Comparison of ENCODE assay signal across 1 cellular context in the genomic region with DNA sequence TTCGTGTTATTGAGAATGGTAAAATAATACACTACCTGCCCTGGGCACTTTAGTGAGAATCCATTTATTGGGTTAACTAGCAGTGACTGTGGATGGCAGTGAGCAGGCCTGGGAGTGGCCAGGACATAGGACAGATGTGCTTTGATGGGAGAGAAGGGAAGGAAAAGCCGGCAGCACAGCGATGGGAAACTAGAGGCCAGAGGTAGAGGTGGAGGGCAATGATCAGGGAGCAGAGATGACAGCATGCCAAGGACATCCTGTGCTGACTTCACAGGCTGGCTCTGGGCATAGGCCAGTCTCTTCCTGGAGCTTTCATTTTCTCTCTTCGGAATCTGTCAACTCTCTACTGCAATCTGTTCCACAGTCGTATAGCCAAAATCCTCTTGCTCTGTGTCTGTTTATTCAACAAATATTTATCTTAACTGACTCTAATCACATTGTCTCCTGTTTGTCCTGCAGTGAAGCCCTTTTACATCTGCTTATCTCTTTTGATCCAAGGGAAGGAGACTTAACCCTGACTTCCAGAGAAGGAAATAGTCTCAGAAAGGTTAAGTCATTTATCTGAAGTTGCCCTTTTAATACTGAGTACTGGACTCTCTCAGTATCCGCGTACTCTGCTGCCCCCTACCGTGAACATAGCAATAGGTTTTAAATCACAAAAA.
TF ChIP-seq lines count a peak whose summit lies in the region.

No MANE protein-coding gene starts in this region.

TF ChIP-seq in HepG2, 621 proteins besides CTCF, POLR2A, EP300 and RAD21 (continued from another document and continues in another):
- TF ChIP-seq JARID2 (CRISPR knock-in tag; IDR thresholded peaks at IDR 0.05; ENCODE audit: insufficient replicate concordance), result no peak
- TF ChIP-seq TCF7 (IDR thresholded peaks at IDR 0.05; ENCODE audit: low read depth), result no peak
- TF ChIP-seq, protein P1, sequence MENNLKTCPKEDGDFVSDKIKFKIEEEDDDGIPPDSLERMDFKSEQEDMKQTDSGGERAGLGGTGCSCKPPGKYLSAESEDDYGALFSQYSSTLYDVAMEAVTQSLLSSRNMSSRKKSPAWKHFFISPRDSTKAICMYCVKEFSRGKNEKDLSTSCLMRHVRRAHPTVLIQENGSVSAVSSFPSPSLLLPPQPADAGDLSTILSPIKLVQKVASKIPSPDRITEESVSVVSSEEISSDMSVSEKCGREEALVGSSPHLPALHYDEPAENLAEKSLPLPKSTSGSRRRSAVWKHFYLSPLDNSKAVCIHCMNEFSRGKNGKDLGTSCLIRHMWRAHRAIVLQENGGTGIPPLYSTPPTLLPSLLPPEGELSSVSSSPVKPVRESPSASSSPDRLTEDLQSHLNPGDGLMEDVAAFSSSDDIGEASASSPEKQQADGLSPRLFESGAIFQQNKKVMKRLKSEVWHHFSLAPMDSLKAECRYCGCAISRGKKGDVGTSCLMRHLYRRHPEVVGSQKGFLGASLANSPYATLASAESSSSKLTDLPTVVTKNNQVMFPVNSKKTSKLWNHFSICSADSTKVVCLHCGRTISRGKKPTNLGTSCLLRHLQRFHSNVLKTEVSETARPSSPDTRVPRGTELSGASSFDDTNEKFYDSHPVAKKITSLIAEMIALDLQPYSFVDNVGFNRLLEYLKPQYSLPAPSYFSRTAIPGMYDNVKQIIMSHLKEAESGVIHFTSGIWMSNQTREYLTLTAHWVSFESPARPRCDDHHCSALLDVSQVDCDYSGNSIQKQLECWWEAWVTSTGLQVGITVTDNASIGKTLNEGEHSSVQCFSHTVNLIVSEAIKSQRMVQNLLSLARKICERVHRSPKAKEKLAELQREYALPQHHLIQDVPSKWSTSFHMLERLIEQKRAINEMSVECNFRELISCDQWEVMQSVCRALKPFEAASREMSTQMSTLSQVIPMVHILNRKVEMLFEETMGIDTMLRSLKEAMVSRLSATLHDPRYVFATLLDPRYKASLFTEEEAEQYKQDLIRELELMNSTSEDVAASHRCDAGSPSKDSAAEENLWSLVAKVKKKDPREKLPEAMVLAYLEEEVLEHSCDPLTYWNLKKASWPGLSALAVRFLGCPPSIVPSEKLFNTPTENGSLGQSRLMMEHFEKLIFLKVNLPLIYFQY (CRISPR knock-in tag; IDR thresholded peaks at IDR 0.05; ENCODE audit: borderline replicate concordance), result no peak; the same call in 1 of the 2 replicates
- TF ChIP-seq BCL6 (CRISPR knock-in tag; IDR thresholded peaks at IDR 0.05), result peak; percentile 58; the same call in 1 of the 2 replicates
- TF ChIP-seq KLF12 (CRISPR knock-in tag; IDR thresholded peaks at IDR 0.05; ENCODE audit: borderline replicate concordance), result no peak
- peak; percentile 80 for TF ChIP-seq ASH2L (IDR thresholded peaks at IDR 0.05; ENCODE audit: insufficient read length, low read depth, low read length)
- no peak for TF ChIP-seq ZFAT (CRISPR knock-in tag; conservative IDR thresholded peaks at IDR 0.05)
- no peak for TF ChIP-seq TRIM24 (CRISPR knock-in tag; IDR thresholded peaks at IDR 0.05)
- TF ChIP-seq, protein P2, sequence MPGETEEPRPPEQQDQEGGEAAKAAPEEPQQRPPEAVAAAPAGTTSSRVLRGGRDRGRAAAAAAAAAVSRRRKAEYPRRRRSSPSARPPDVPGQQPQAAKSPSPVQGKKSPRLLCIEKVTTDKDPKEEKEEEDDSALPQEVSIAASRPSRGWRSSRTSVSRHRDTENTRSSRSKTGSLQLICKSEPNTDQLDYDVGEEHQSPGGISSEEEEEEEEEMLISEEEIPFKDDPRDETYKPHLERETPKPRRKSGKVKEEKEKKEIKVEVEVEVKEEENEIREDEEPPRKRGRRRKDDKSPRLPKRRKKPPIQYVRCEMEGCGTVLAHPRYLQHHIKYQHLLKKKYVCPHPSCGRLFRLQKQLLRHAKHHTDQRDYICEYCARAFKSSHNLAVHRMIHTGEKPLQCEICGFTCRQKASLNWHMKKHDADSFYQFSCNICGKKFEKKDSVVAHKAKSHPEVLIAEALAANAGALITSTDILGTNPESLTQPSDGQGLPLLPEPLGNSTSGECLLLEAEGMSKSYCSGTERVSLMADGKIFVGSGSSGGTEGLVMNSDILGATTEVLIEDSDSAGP (CRISPR knock-in tag; IDR thresholded peaks at IDR 0.05; ENCODE audit: borderline replicate concordance), result peak; percentile 38; the same call in 1 of the 2 replicates
- no peak for TF ChIP-seq MAFG (CRISPR knock-in tag; IDR thresholded peaks at IDR 0.05)
- peak; percentile 38; the same call in 1 of the 2 replicates for TF ChIP-seq KAT8 (CRISPR knock-in tag; IDR thresholded peaks at IDR 0.05)
- no peak for TF ChIP-seq ZNF17 (CRISPR knock-in tag; IDR thresholded peaks at IDR 0.05)
- no peak for TF ChIP-seq ZNF530 (CRISPR knock-in tag; IDR thresholded peaks at IDR 0.05; ENCODE audit: low read depth)
- peak; percentile 62; the same call in 1 of the 2 replicates for TF ChIP-seq TBX2 (CRISPR knock-in tag; IDR thresholded peaks at IDR 0.05; ENCODE audit: borderline replicate concordance)
- TF ChIP-seq MED13 (CRISPR knock-in tag; IDR thresholded peaks at IDR 0.05), result no peak
- no peak for TF ChIP-seq ZNF556 (CRISPR knock-in tag; IDR thresholded peaks at IDR 0.05; ENCODE audit: borderline replicate concordance)
- no peak for TF ChIP-seq ZNF205 (CRISPR knock-in tag; IDR thresholded peaks at IDR 0.05)
- TF ChIP-seq NFRKB (IDR thresholded peaks at IDR 0.05), result no peak
- no peak for TF ChIP-seq EED (CRISPR knock-in tag; IDR thresholded peaks at IDR 0.05)
- TF ChIP-seq SMARCC2 (IDR thresholded peaks at IDR 0.05), result no peak
- no peak for TF ChIP-seq ZFY (CRISPR knock-in tag; IDR thresholded peaks at IDR 0.05)
- peak; percentile 58; the same call in 1 of the 2 replicates for TF ChIP-seq TMF1 (CRISPR knock-in tag; IDR thresholded peaks at IDR 0.05; ENCODE audit: low read depth)
- TF ChIP-seq YEATS4 (CRISPR knock-in tag; IDR thresholded peaks at IDR 0.05; ENCODE audit: borderline replicate concordance), result no peak
- no peak for TF ChIP-seq ATF7 (IDR thresholded peaks at IDR 0.05)
- TF ChIP-seq ATF7 (CRISPR knock-in tag; IDR thresholded peaks at IDR 0.05), result no peak
- TF ChIP-seq AKNA (CRISPR knock-in tag; IDR thresholded peaks at IDR 0.05; ENCODE audit: borderline replicate concordance), result no peak
- TF ChIP-seq, protein P3, sequence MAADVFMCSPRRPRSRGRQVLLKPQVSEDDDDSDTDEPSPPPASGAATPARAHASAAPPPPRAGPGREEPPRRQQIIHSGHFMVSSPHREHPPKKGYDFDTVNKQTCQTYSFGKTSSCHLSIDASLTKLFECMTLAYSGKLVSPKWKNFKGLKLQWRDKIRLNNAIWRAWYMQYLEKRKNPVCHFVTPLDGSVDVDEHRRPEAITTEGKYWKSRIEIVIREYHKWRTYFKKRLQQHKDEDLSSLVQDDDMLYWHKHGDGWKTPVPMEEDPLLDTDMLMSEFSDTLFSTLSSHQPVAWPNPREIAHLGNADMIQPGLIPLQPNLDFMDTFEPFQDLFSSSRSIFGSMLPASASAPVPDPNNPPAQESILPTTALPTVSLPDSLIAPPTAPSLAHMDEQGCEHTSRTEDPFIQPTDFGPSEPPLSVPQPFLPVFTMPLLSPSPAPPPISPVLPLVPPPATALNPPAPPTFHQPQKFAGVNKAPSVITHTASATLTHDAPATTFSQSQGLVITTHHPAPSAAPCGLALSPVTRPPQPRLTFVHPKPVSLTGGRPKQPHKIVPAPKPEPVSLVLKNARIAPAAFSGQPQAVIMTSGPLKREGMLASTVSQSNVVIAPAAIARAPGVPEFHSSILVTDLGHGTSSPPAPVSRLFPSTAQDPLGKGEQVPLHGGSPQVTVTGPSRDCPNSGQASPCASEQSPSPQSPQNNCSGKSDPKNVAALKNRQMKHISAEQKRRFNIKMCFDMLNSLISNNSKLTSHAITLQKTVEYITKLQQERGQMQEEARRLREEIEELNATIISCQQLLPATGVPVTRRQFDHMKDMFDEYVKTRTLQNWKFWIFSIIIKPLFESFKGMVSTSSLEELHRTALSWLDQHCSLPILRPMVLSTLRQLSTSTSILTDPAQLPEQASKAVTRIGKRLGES (CRISPR knock-in tag; IDR thresholded peaks at IDR 0.05; ENCODE audit: borderline replicate concordance), result no peak
- TF ChIP-seq ZNF749 (CRISPR knock-in tag; IDR thresholded peaks at IDR 0.05; ENCODE audit: borderline replicate concordance), result no peak
- TF ChIP-seq FLYWCH1 (CRISPR knock-in tag; IDR thresholded peaks at IDR 0.05), result no peak
- TF ChIP-seq KDM4B (CRISPR knock-in tag; IDR thresholded peaks at IDR 0.05), result no peak
- no peak for TF ChIP-seq NFAT5 (CRISPR knock-in tag; IDR thresholded peaks at IDR 0.05)
- TF ChIP-seq, protein P4, sequence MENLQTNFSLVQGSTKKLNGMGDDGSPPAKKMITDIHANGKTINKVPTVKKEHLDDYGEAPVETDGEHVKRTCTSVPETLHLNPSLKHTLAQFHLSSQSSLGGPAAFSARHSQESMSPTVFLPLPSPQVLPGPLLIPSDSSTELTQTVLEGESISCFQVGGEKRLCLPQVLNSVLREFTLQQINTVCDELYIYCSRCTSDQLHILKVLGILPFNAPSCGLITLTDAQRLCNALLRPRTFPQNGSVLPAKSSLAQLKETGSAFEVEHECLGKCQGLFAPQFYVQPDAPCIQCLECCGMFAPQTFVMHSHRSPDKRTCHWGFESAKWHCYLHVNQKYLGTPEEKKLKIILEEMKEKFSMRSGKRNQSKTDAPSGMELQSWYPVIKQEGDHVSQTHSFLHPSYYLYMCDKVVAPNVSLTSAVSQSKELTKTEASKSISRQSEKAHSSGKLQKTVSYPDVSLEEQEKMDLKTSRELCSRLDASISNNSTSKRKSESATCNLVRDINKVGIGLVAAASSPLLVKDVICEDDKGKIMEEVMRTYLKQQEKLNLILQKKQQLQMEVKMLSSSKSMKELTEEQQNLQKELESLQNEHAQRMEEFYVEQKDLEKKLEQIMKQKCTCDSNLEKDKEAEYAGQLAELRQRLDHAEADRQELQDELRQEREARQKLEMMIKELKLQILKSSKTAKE (CRISPR knock-in tag; IDR thresholded peaks at IDR 0.05; ENCODE audit: borderline replicate concordance), result no peak; the same call in 1 of the 2 replicates
- TF ChIP-seq, protein P5, sequence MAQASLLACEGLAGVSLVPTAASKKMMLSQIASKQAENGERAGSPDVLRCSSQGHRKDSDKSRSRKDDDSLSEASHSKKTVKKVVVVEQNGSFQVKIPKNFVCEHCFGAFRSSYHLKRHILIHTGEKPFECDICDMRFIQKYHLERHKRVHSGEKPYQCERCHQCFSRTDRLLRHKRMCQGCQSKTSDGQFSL (CRISPR knock-in tag; IDR thresholded peaks at IDR 0.05), result no peak
- peak; percentile 28; the same call in 1 of the 2 replicates for TF ChIP-seq ELF1 (CRISPR knock-in tag; IDR thresholded peaks at IDR 0.05)
- no peak for TF ChIP-seq CENPX (CRISPR knock-in tag; IDR thresholded peaks at IDR 0.05)
